1 cellular context compared by ENCODE assay signal in genomic region chr9:81530407-81530810, GRCh38.
TF ChIP-seq lines count a peak whose summit lies in the region.

No MANE protein-coding gene starts in this region.

TF ChIP-seq in IMR-90, 13 proteins besides CTCF, POLR2A, EP300 and RAD21:
- TF ChIP-seq NFE2L2 (IDR thresholded peaks at IDR 0.05; ENCODE audit: low read depth, low read length) (no peak), USF2 (IDR thresholded peaks at IDR 0.05; ENCODE audit: low read depth, low read length) (no peak), RCOR1 (IDR thresholded peaks at IDR 0.05; ENCODE audit: insufficient replicate concordance, low read length) (no peak), FOS (IDR thresholded peaks at IDR 0.05; ENCODE audit: low read depth, low read length) (no peak), RFX5 (IDR thresholded peaks at IDR 0.05; ENCODE audit: low read depth, low read length) (no peak), MAZ (IDR thresholded peaks at IDR 0.05; ENCODE audit: borderline replicate concordance, low read depth, low read length) (no peak), MAFK (IDR thresholded peaks at IDR 0.05; ENCODE audit: low read depth, low read length) (no peak), CEBPB (IDR thresholded peaks at IDR 0.05; ENCODE audit: low read depth, low read length) (no peak), ELK1 (IDR thresholded peaks at IDR 0.05; ENCODE audit: borderline replicate concordance, low read depth, low read length) (no peak), MXI1 (IDR thresholded peaks at IDR 0.05; ENCODE audit: borderline replicate concordance, low read depth, low read length) (no peak)
